27 cellular contexts compared by ENCODE assay signal in genomic region chr16:14454391-14454790, GRCh38.
DNase-seq lines count a peak whose midpoint lies in the region; ATAC-seq, FAIRE-seq and TF ChIP-seq lines count a peak whose summit lies in the region.
"Had no signal": no experiment of that assay in that cellular context is flagged by ENCODE, and none has a peak within 500 bp of the region (broad histone marks: within the 10 kb centered on the region; RNA-seq: fewer than 3 reads in every experiment).

No MANE protein-coding gene starts in this region.

- no peak for TF ChIP-seq RAD21 in IMR-90 (IDR thresholded peaks at IDR 0.05; ENCODE audit: low read length)

- no peak for TF ChIP-seq CTCF in IMR-90 (conservative IDR thresholded peaks at IDR 0.05; ENCODE audit: low read depth, low read length)

- intact Hi-C loops in IMR-90 (cut with micrococcal nuclease): loop anchor here (5.0 kb wide), 1 partner anchor 73 kb away; no protein-coding TSS in a partner anchor
- intact Hi-C loops in activated CD4-positive, alpha-beta memory T cell treated with anti-CD3 and anti-CD28 coated beads for 36 hours (cut with micrococcal nuclease): no loop called here

- H4K20me1 ChIP-seq in IMR-90 (ENCODE audit: insufficient read depth, low read length): no peaks in the 10 kb centered on the region; the same call in 1 of the 2 replicates

- no peak overlapping the region for H2AK5ac ChIP-seq in IMR-90 (ENCODE audit: low read depth, low read length)

- H3K27me3 Mint-ChIP-seq in activated CD4-positive, alpha-beta memory T cell treated with anti-CD3 and anti-CD28 coated beads for 36 hours: no peaks in the 10 kb centered on the region
- H3K27me3 Mint-ChIP-seq: activated CD4-positive, alpha-beta T cell treated with anti-CD3 and anti-CD28 coated beads for 36 hours; CD4-positive, alpha-beta memory T cell; central memory CD8-positive, alpha-beta T cell; naive B cell; stimulated activated naive B cell treated with anti-CD40 and anti-IgM and Interleukin-4, amounts not matched to agents 10 μg/mL and 1 μg/mL and 100 μg/mL, for 72 hours; T-cell had no signal

- H3K9me1 ChIP-seq in IMR-90 (ENCODE audit: insufficient read depth, low read length): peaks cover 12% of the 10 kb centered on the region

- dilution Hi-C loops in IMR-90 (cut with HindIII; ENCODE audit: low sequenced_read_pairs, unreplicated experiment): no loop called here

- H3K4me1 Mint-ChIP-seq in activated CD4-positive, alpha-beta memory T cell treated with anti-CD3 and anti-CD28 coated beads for 36 hours (ENCODE audit: low read depth): no peaks in the 10 kb centered on the region
- H3K4me1 Mint-ChIP-seq: activated CD4-positive, alpha-beta T cell treated with anti-CD3 and anti-CD28 coated beads for 36 hours; stimulated activated naive B cell treated with anti-CD40 and anti-IgM and Interleukin-4, amounts not matched to agents 10 μg/mL and 1 μg/mL and 100 μg/mL, for 72 hours had no signal

- H4K8ac ChIP-seq in IMR-90 (ENCODE audit: low read depth in 2 of 2, low read length in 2 of 2): no peak overlapping the region

- TF ChIP-seq POLR2A in IMR-90 (IDR thresholded peaks at IDR 0.05; ENCODE audit: low read depth, low read length): no peak
- TF ChIP-seq POLR2A in GM12891 (IDR thresholded peaks at IDR 0.05; ENCODE audit: low read depth, low read length): no peak

- no TSS peak for BruUV-seq in IMR-90 (replicated peaks; lab: Mats Ljungman, UMichigan)

- no peaks in the 10 kb centered on the region for H3K27me3 ChIP-seq in IMR-90 (ENCODE audit: control insufficient read depth, insufficient read depth, low read length)
- H3K27me3 ChIP-seq: uterus had no signal

- no CpG with 5 or more reads among the region's 2 CpGs for WGBS in IMR-90 (ENCODE audit: extremely low coverage in 2 of 2, insufficient read length in 1 of 2), 2 experiments

- no peak overlapping the region for H3K23ac ChIP-seq in IMR-90 (ENCODE audit: low read depth, low read length)

- DNase-seq in EH (ENCODE audit: low read depth) (peak; percentile 65), IMR-90 (peak; percentile 81), amniotic epithelial cell (ENCODE audit: low read depth) (peak; percentile 64), iris pigment epithelial cell (ENCODE audit: low read depth) (peak; percentile 66), kidney tubule cell (ENCODE audit: low spot score) (no peak), RKO (ENCODE audit: low spot score) (no peak), GM12891 (ENCODE audit: insufficient read length, low spot score) (no peak)
- DNase-seq in activated CD4-positive, alpha-beta memory T cell treated with anti-CD3 and anti-CD28 coated beads for 36 hours: no peak
- DNase-seq: activated CD4-positive, alpha-beta T cell treated with anti-CD3 and anti-CD28 coated beads for 36 hours; activated naive CD4-positive, alpha-beta T cell treated with anti-CD3 and anti-CD28 coated beads for 36 hours; activated T-cell treated with anti-CD3 and anti-CD28 coated beads, Interleukin-2, amount 50 U/mL, for 72 hours; aorta; CD4-positive, alpha-beta memory T cell; mesendoderm; naive B cell; NCI-H1048; NCI-H1930; NCI-H345; NCI-H82; SHP77; small intestine; stimulated activated naive B cell treated with anti-CD40 and anti-IgM and Interleukin-4, amounts not matched to agents 10 μg/mL and 1 μg/mL and 100 μg/mL, for 72 hours; T-cell; uterus had no signal

- no peak overlapping the region for H3K18ac ChIP-seq in IMR-90 (ENCODE audit: low read depth, low read length)

- peak; percentile 48 for ATAC-seq in IMR-90 (ENCODE audit: low read depth)
- ATAC-seq: activated CD4-positive, alpha-beta T cell treated with anti-CD3 and anti-CD28 coated beads for 36 hours; activated T-cell treated with anti-CD3 and anti-CD28 coated beads, Interleukin-2, amount 50 U/mL, for 72 hours; stimulated activated naive B cell treated with anti-CD40 and anti-IgM and Interleukin-4, amounts not matched to agents 10 μg/mL and 1 μg/mL and 100 μg/mL, for 72 hours; T-cell had no signal

- H2BK15ac ChIP-seq in IMR-90 (ENCODE audit: low read depth, low read length): no peak overlapping the region

- H3K9me3 ChIP-seq in IMR-90 (ENCODE audit: control insufficient read depth, insufficient read depth, low read length): no peaks in the 10 kb centered on the region
- H3K9me3 ChIP-seq: uterus had no signal

- no peak overlapping the region for H3K9ac ChIP-seq in IMR-90 (ENCODE audit: low read depth, low read length)

- H3K4me2 ChIP-seq in IMR-90 (ENCODE audit: low read depth, low read length): no peak overlapping the region

- no peak overlapping the region for H2BK120ac ChIP-seq in IMR-90 (ENCODE audit: low read depth, low read length)

- POLR2A ChIA-PET in IMR-90 (lab: Charles Lee; ENCODE audit: unreplicated experiment): no interaction called here
- POLR2A ChIA-PET in activated CD4-positive, alpha-beta memory T cell treated with anti-CD3 and anti-CD28 coated beads for 36 hours (lab: Charles Lee): no interaction called here

- H4K91ac ChIP-seq in IMR-90 (ENCODE audit: insufficient read depth, low read depth, low read length): no peak overlapping the region

- no peak overlapping the region for H4K5ac ChIP-seq in IMR-90 (ENCODE audit: low read depth, low read length)

- FAIRE-seq in GM12891 (lab: Jason Lieb, UNC): no peak
- FAIRE-seq: GM19239, small intestine had no signal

- H3K27ac Mint-ChIP-seq in activated CD4-positive, alpha-beta memory T cell treated with anti-CD3 and anti-CD28 coated beads for 36 hours: no peak overlapping the region
- H3K27ac Mint-ChIP-seq: activated CD4-positive, alpha-beta T cell treated with anti-CD3 and anti-CD28 coated beads for 36 hours; activated naive CD4-positive, alpha-beta T cell treated with anti-CD3 and anti-CD28 coated beads for 36 hours; activated T-cell treated with anti-CD3 and anti-CD28 coated beads, Interleukin-2, amount 50 U/mL, for 72 hours; CD4-positive, alpha-beta memory T cell; stimulated activated naive B cell treated with anti-CD40 and anti-IgM and Interleukin-4, amounts not matched to agents 10 μg/mL and 1 μg/mL and 100 μg/mL, for 72 hours; T-cell had no signal

- no peak overlapping the region for H2BK20ac ChIP-seq in IMR-90 (ENCODE audit: low read depth, low read length)

- no peak overlapping the region for H3K4ac ChIP-seq in IMR-90 (ENCODE audit: low read depth, low read length)

- no peak overlapping the region for H3K14ac ChIP-seq in IMR-90 (replicated peaks; ENCODE audit: low read depth, low read length)

- CTCF ChIA-PET in IMR-90 (lab: Yijun Ruan, JAX): no interaction called here
- CTCF ChIA-PET in activated CD4-positive, alpha-beta memory T cell treated with anti-CD3 and anti-CD28 coated beads for 36 hours (lab: Charles Lee): no interaction called here

- no peaks in the 10 kb centered on the region for H3K9me3 Mint-ChIP-seq in activated CD4-positive, alpha-beta memory T cell treated with anti-CD3 and anti-CD28 coated beads for 36 hours
- H3K9me3 Mint-ChIP-seq: activated naive CD4-positive, alpha-beta T cell treated with anti-CD3 and anti-CD28 coated beads for 36 hours; activated T-cell treated with anti-CD3 and anti-CD28 coated beads, Interleukin-2, amount 50 U/mL, for 72 hours; CD4-positive, alpha-beta memory T cell; central memory CD8-positive, alpha-beta T cell; naive B cell; stimulated activated naive B cell treated with anti-CD40 and anti-IgM and Interleukin-4, amounts not matched to agents 10 μg/mL and 1 μg/mL and 100 μg/mL, for 72 hours; T-cell had no signal

- no peak overlapping the region for H2BK5ac ChIP-seq in IMR-90 (ENCODE audit: low read depth, low read length, poor library complexity, severe bottlenecking)

- H3K27ac ChIP-seq in IMR-90 (ENCODE audit: insufficient read depth, low read length): no peak overlapping the region
- H3K27ac ChIP-seq: epithelial cell of prostate, uterus had no signal

- no peaks in the 10 kb centered on the region for H3K36me3 ChIP-seq in IMR-90 (ENCODE audit: control insufficient read depth, insufficient read depth, low read length)
- H3K36me3 ChIP-seq: uterus had no signal

- H3K36me3 Mint-ChIP-seq in activated CD4-positive, alpha-beta memory T cell treated with anti-CD3 and anti-CD28 coated beads for 36 hours: peaks cover 3% of the 10 kb centered on the region

- H3K4me3 ChIP-seq in IMR-90 (ENCODE audit: insufficient read depth, low read depth, low read length): no peak overlapping the region
- H3K4me3 ChIP-seq: uterus had no signal

- H2AK9ac ChIP-seq in IMR-90 (replicated peaks; ENCODE audit: low read depth, low read length, poor library complexity): no peak overlapping the region

- peaks cover 11% of the 10 kb centered on the region for H3K4me1 ChIP-seq in IMR-90 (ENCODE audit: control insufficient read depth, insufficient read depth, low read length)
- H3K4me1 ChIP-seq: uterus had no signal

- no peaks in the 10 kb centered on the region; a peak in 1 of 4 replicates for H3K79me1 ChIP-seq in IMR-90 (ENCODE audit: low read depth in 1 of 2, low read length in 2 of 2)

- H3K56ac ChIP-seq in IMR-90 (ENCODE audit: extremely low read depth, insufficient read depth, low read length): no peak overlapping the region

- no peak overlapping the region for H2AFZ ChIP-seq in IMR-90 (replicated peaks; ENCODE audit: low read length, poor library complexity)

- in situ Hi-C loops in IMR-90 (cut with MboI; ENCODE audit: low sequenced_read_pairs): no loop called here

- no peak overlapping the region for H3K4me3 Mint-ChIP-seq in activated CD4-positive, alpha-beta memory T cell treated with anti-CD3 and anti-CD28 coated beads for 36 hours
- H3K4me3 Mint-ChIP-seq: activated CD4-positive, alpha-beta T cell treated with anti-CD3 and anti-CD28 coated beads for 36 hours; activated naive CD4-positive, alpha-beta T cell treated with anti-CD3 and anti-CD28 coated beads for 36 hours; activated T-cell treated with anti-CD3 and anti-CD28 coated beads, Interleukin-2, amount 50 U/mL, for 72 hours; CD4-positive, alpha-beta memory T cell; central memory CD8-positive, alpha-beta T cell; naive B cell; stimulated activated naive B cell treated with anti-CD40 and anti-IgM and Interleukin-4, amounts not matched to agents 10 μg/mL and 1 μg/mL and 100 μg/mL, for 72 hours; T-cell had no signal

TF ChIP-seq in IMR-90, 13 proteins besides CTCF, POLR2A, EP300 and RAD21:
- TF ChIP-seq RFX5 (IDR thresholded peaks at IDR 0.05; ENCODE audit: low read depth, low read length) (no peak), CEBPB (IDR thresholded peaks at IDR 0.05; ENCODE audit: low read depth, low read length) (0 out of 2 replicates have a peak, but pooled peaks have one; percentile 2)

TF ChIP-seq in GM12891, 5 proteins besides CTCF, POLR2A, EP300 and RAD21:
- TF ChIP-seq POU2F2 (IDR thresholded peaks at IDR 0.05; ENCODE audit: low read depth, low read length): no peak
- no peak for TF ChIP-seq POLR2AphosphoS5 (IDR thresholded peaks at IDR 0.05; ENCODE audit: low read depth, low read length)
- TF ChIP-seq PAX5 (IDR thresholded peaks at IDR 0.05; ENCODE audit: insufficient read depth, low read length, severe bottlenecking): no peak
- no peak for TF ChIP-seq TAF1 (IDR thresholded peaks at IDR 0.05; ENCODE audit: low read depth, low read length)
- TF ChIP-seq SPI1 (IDR thresholded peaks at IDR 0.05; ENCODE audit: low read depth, low read length): no peak

Comparison
In these comparisons a context has a peak if more than half of its experiments do, and no peak if none do; other contexts are left out.
1. DNase-seq: peak in EH (single experiment), IMR-90 (single experiment), amniotic epithelial cell (single experiment) and iris pigment epithelial cell (single experiment); none in activated CD4-positive, alpha-beta memory T cell treated with anti-CD3 and anti-CD28 coated beads for 36 hours (single experiment), kidney tubule cell (single experiment), RKO (single experiment) and GM12891 (single experiment).